Comparison of ENCODE assay signal across 29 cellular contexts in the genomic region with DNA sequence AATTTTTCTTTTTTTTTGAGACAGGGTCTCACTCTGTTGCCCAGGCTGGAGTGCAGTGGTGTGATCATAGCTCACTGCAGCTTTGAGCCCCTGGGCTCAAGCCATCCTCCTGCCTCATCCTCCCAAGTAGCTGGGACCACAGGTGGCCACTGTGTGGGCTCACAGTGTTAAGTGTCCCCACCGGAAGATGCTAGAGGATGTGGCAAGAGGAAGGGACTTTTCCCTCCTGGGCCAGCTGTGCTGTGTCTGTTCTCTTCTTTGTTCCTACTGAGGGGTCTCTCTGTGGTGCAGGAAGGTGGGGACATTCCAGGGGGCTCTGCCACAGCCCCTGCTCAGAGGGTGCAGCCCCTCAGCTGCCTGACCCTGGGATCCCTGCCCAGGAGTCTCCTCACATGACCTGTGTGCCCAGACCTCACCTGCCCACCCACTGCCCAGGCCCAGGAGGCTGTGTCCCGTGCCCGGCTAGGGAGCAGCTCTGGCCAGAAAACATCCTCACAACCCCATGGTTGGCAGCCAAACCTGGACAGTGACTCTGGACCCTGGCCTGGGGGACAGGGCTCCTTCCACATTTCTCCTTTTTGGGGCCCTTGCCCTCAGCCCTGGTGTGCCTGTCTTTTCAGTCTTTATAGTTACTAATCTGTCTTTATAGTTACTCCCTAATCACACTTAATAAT. TPM values are rescaled to one million over a fixed set of nuclear protein-coding genes. Genes with fewer than 3 reads are reported as not detected.
A peak's percentile ranks its signal among the peaks of the same experiment; 100 is the strongest.
DNase-seq lines count a peak whose midpoint lies in the region; ATAC-seq and TF ChIP-seq lines count a peak whose summit lies in the region.
"Had no signal": no experiment of that assay in that cellular context is flagged by ENCODE, and none has a peak within 500 bp of the region (broad histone marks: within the 10 kb centered on the region; RNA-seq: fewer than 3 reads in every experiment).

No MANE protein-coding gene starts in this region.

- no peak overlapping the region for H3K27ac ChIP-seq in lower lobe of right lung
- H3K27ac ChIP-seq: esophagus muscularis mucosa, left ventricle myocardium inferior, SJSA1, skin epidermis, suprapubic skin had no signal

- H3K27me3 ChIP-seq in lower lobe of right lung (ENCODE audit: low read depth), result peaks cover 5% of the 10 kb centered on the region
- H3K27me3 ChIP-seq: SJSA1 had no signal

- no peaks in the 10 kb centered on the region for H3K4me1 ChIP-seq in lower lobe of right lung
- H3K4me1 ChIP-seq: esophagus muscularis mucosa, SJSA1, suprapubic skin had no signal

- peaks cover 11 to 20% of the 10 kb centered on the region in 2 donors for H3K9me3 Mint-ChIP-seq in stimulated activated naive CD8-positive, alpha-beta T cell treated with anti-CD3 and anti-CD28 coated beads, Interleukin-15, amount 100 ng/mL, for 72 hours

- peaks cover 61% of the 10 kb centered on the region for H3K27me3 Mint-ChIP-seq in stimulated activated naive CD8-positive, alpha-beta T cell treated with anti-CD3 and anti-CD28 coated beads, Interleukin-15, amount 100 ng/mL, for 72 hours

- H3K9me3 ChIP-seq in lower lobe of right lung, result peaks cover 11% of the 10 kb centered on the region

- peaks cover 9% of the 10 kb centered on the region for H3K4me1 Mint-ChIP-seq in stimulated activated naive CD8-positive, alpha-beta T cell treated with anti-CD3 and anti-CD28 coated beads, Interleukin-15, amount 100 ng/mL, for 72 hours
- H3K4me1 Mint-ChIP-seq: B cell; naive thymus-derived CD8-positive, alpha-beta T cell had no signal

- intact Hi-C loops in lower lobe of right lung (cut with DNase I), result no loop called here

- ATAC-seq in stimulated activated naive CD8-positive, alpha-beta T cell treated with anti-CD3 and anti-CD28 coated beads, Interleukin-15, amount 100 ng/mL, for 72 hours, result peak; percentile 55
- no peak for ATAC-seq in stimulated activated naive CD8-positive, alpha-beta T cell treated with anti-CD3 and anti-CD28 coated beads, Interleukin-15, Interleukin-2, amounts not matched to agents 100 U/mL and 50 U/mL, for 24 hours
- ATAC-seq in GM21619 (IDR thresholded peaks at IDR 0.05; ENCODE audit: unreplicated experiment), result peak; percentile 85
- peak; percentile 89 for ATAC-seq in HG03460 (IDR thresholded peaks at IDR 0.05; ENCODE audit: unreplicated experiment)
- no peak for ATAC-seq in lower lobe of right lung
- ATAC-seq: activated T-cell treated with anti-CD3 and anti-CD28 coated beads, Interleukin-2, amount 50 U/mL, for 4 hours; effector memory CD8-positive, alpha-beta T cell; HCT116; naive thymus-derived CD8-positive, alpha-beta T cell had no signal

- TF ChIP-seq CTCF in lower lobe of right lung (IDR thresholded peaks at IDR 0.05), result no peak

- no peak overlapping the region for H3K4me3 Mint-ChIP-seq in stimulated activated naive CD8-positive, alpha-beta T cell treated with anti-CD3 and anti-CD28 coated beads, Interleukin-15, amount 100 ng/mL, for 72 hours
- H3K4me3 Mint-ChIP-seq: activated T-cell treated with anti-CD3 and anti-CD28 coated beads, Interleukin-2, amount 50 U/mL, for 4 hours; B cell; effector memory CD8-positive, alpha-beta T cell; naive thymus-derived CD8-positive, alpha-beta T cell had no signal

- H3K27ac Mint-ChIP-seq in stimulated activated naive CD8-positive, alpha-beta T cell treated with anti-CD3 and anti-CD28 coated beads, Interleukin-15, amount 100 ng/mL, for 72 hours, result no peak overlapping the region
- H3K27ac Mint-ChIP-seq: B cell; naive thymus-derived CD8-positive, alpha-beta T cell had no signal

- no peaks in the 10 kb centered on the region for H3K36me3 ChIP-seq in lower lobe of right lung
- H3K36me3 ChIP-seq: esophagus muscularis mucosa, left ventricle myocardium inferior, SJSA1, suprapubic skin had no signal

- DNase-seq in stimulated activated naive CD8-positive, alpha-beta T cell treated with anti-CD3 and anti-CD28 coated beads, Interleukin-15, amount 100 ng/mL, for 72 hours, result no peak
- no peak for DNase-seq in stimulated activated naive CD8-positive, alpha-beta T cell treated with anti-CD3 and anti-CD28 coated beads, Interleukin-15, Interleukin-2, amounts not matched to agents 100 U/mL and 50 U/mL, for 24 hours
- DNase-seq in C1 segment of cervical spinal cord (lab: John Stamatoyannopoulos, UW) (no peak), kidney tubule cell (ENCODE audit: low spot score) (no peak), lower lobe of right lung (no peak), NCI-H1417 (lab: John Stamatoyannopoulos, UW) (no peak)
- DNase-seq: activated CD4-positive, alpha-beta T cell treated with anti-CD3 and anti-CD28 coated beads for 1 hour; activated CD8-positive, alpha-beta memory T cell treated with anti-CD3 and anti-CD28 coated beads for 24 hours; activated naive CD4-positive, alpha-beta T cell; activated T-cell treated with anti-CD3 and anti-CD28 coated beads, Interleukin-2, amount 50 U/mL, for 4 hours; COR-L47; DMS79; effector memory CD8-positive, alpha-beta T cell; hypothalamus; Karpas-422; left ventricle myocardium inferior; midbrain; naive thymus-derived CD8-positive, alpha-beta T cell; NCI-H2171 treated with DMSO at 0.1 percent for 48 hours; NCI-H524 treated with DMSO at 0.1 percent for 48 hours; stimulated activated CD4-positive, alpha-beta T cell treated with anti-CD3 and anti-CD28 coated beads, Interleukin-1b, Interleukin-23, amount 100 ng/mL, for 48 hours had no signal

- no peak overlapping the region for H3K4me3 ChIP-seq in lower lobe of right lung
- H3K4me3 ChIP-seq: esophagus muscularis mucosa, left ventricle myocardium inferior, SJSA1, skin epidermis, suprapubic skin had no signal

RNA-seq across cellular contexts. Expression of a gene that starts 14.4 kb away (rescaled TPM):
- total RNA-seq in lower lobe of right lung, result 132 TPM

Comparison
In these comparisons a context has a peak if more than half of its experiments do, and no peak if none do; other contexts are left out.
1. ATAC-seq: peak in stimulated activated naive CD8-positive, alpha-beta T cell treated with anti-CD3 and anti-CD28 coated beads, Interleukin-15, amount 100 ng/mL, for 72 hours (single experiment), GM21619 (single experiment) and HG03460 (single experiment); none in stimulated activated naive CD8-positive, alpha-beta T cell treated with anti-CD3 and anti-CD28 coated beads, Interleukin-15, Interleukin-2, amounts not matched to agents 100 U/mL and 50 U/mL, for 24 hours (single experiment) and lower lobe of right lung (0 of 2).